ENCODE assay signal across 16 cellular contexts in genomic region chr4:68272860-68273259, GRCh38. TPM values are rescaled to one million over a fixed set of nuclear protein-coding genes. Genes with fewer than 3 reads are reported as not detected.
DNase-seq lines count a peak whose midpoint lies in the region; ATAC-seq and TF ChIP-seq lines count a peak whose summit lies in the region.
"Had no signal": no experiment of that assay in that cellular context is flagged by ENCODE, and none has a peak within 500 bp of the region (broad histone marks: within the 10 kb centered on the region; RNA-seq: fewer than 3 reads in every experiment).

No MANE protein-coding gene starts in this region.

- H3K4me3 ChIP-seq in endodermal cell (ENCODE audit: low read length) = no peak overlapping the region
- no peak overlapping the region for H3K4me3 ChIP-seq in esophagus muscularis mucosa

- TF ChIP-seq CTCF in endodermal cell (conservative IDR thresholded peaks at IDR 0.05) = no peak
- no peak for TF ChIP-seq CTCF in progenitor cell of endocrine pancreas (IDR thresholded peaks at IDR 0.05; ENCODE audit: unreplicated experiment)
- no peak for TF ChIP-seq CTCF in esophagus muscularis mucosa (IDR thresholded peaks at IDR 0.05)

- H3K9me3 ChIP-seq in endodermal cell (ENCODE audit: control insufficient read depth, low read length) = peaks cover 74% of the 10 kb centered on the region
- no peaks in the 10 kb centered on the region for H3K9me3 ChIP-seq in esophagus muscularis mucosa
- H3K9me3 ChIP-seq: neutrophil had no signal

- H3K27me3 Mint-ChIP-seq in endodermal cell (ENCODE audit: insufficient read depth) (no peaks in the 10 kb centered on the region), progenitor cell of endocrine pancreas (no peaks in the 10 kb centered on the region)
- no peaks in the 10 kb centered on the region for H3K27me3 Mint-ChIP-seq in activated T-helper 2 cell treated with anti-CD3 and anti-CD28 coated beads, Interferon-gamma antibody, Interleukin-2, Interleukin-4, amounts not matched to agents 10 μg/mL and 5 μg/mL and 100 μg/mL, durations not matched to agents 14 hours and 24 hours and 36 hours (ENCODE audit: low read depth)
- H3K27me3 Mint-ChIP-seq: stimulated activated memory B cell treated with anti-CD40 and anti-IgM and Interleukin-4, amounts not matched to agents 10 μg/mL and 1 μg/mL and 100 μg/mL, for 72 hours had no signal

- H3K4me1 ChIP-seq in endodermal cell (ENCODE audit: control insufficient read depth, insufficient read depth, low read length) (peaks cover 3% of the 10 kb centered on the region), esophagus muscularis mucosa (peaks cover 0 to 7% (median 0%) of the 10 kb centered on the region in 4 donors)

- H3K27ac ChIP-seq in endodermal cell (ENCODE audit: low read depth, low read length) (no peak overlapping the region), esophagus muscularis mucosa (replicated peaks in 1 of 4) (no peak overlapping the region)
- H3K27ac ChIP-seq: neutrophil had no signal

- H3K27ac Mint-ChIP-seq in endodermal cell (peak overlapping the region; percentile 87), progenitor cell of endocrine pancreas (peak overlapping the region; percentile 88)
- no peak overlapping the region for H3K27ac Mint-ChIP-seq in activated T-helper 2 cell treated with anti-CD3 and anti-CD28 coated beads, Interferon-gamma antibody, Interleukin-2, Interleukin-4, amounts not matched to agents 10 μg/mL and 5 μg/mL and 100 μg/mL, durations not matched to agents 14 hours and 24 hours and 36 hours
- H3K27ac Mint-ChIP-seq: CD8-positive, alpha-beta T cell had no signal

- DNase-seq in endodermal cell (no peak), progenitor cell of endocrine pancreas (ENCODE audit: low spot score, unreplicated experiment) (no peak), cardiac septum (ENCODE audit: low spot score) (no peak), esophagus muscularis mucosa (ENCODE audit: extremely low spot score) (no peak)
- DNase-seq in activated T-helper 2 cell treated with anti-CD3 and anti-CD28 coated beads, Interferon-gamma antibody, Interleukin-2, Interleukin-4, amounts not matched to agents 10 μg/mL and 5 μg/mL and 100 μg/mL, durations not matched to agents 14 hours and 24 hours and 36 hours (ENCODE audit: low spot score) = no peak
- DNase-seq: activated T-cell treated with anti-CD3 and anti-CD28 coated beads, Interleukin-2, amount 50 U/mL, for 48 hours; CD8-positive, alpha-beta T cell; erythroblast; left cardiac atrium; MM.1S had no signal

- peaks cover 37% of the 10 kb centered on the region for H3K36me3 Mint-ChIP-seq in endodermal cell (ENCODE audit: low read depth)
- peaks cover 7% of the 10 kb centered on the region for H3K36me3 Mint-ChIP-seq in progenitor cell of endocrine pancreas (ENCODE audit: insufficient read depth)
- H3K36me3 Mint-ChIP-seq in activated T-helper 2 cell treated with anti-CD3 and anti-CD28 coated beads, Interferon-gamma antibody, Interleukin-2, Interleukin-4, amounts not matched to agents 10 μg/mL and 5 μg/mL and 100 μg/mL, durations not matched to agents 14 hours and 24 hours and 36 hours (ENCODE audit: low read depth) = no peaks in the 10 kb centered on the region
- H3K36me3 Mint-ChIP-seq: CD8-positive, alpha-beta T cell; stimulated activated memory B cell treated with anti-CD40 and anti-IgM and Interleukin-4, amounts not matched to agents 10 μg/mL and 1 μg/mL and 100 μg/mL, for 72 hours had no signal

- intact Hi-C loops in activated T-helper 2 cell treated with anti-CD3 and anti-CD28 coated beads, Interferon-gamma antibody, Interleukin-2, Interleukin-4, amounts not matched to agents 10 μg/mL and 5 μg/mL and 100 μg/mL, durations not matched to agents 14 hours and 24 hours and 36 hours (cut with micrococcal nuclease) = loop anchor here (1.0 to 10.0 kb wide), 2 partner anchors 103 to 902 kb away; no protein-coding TSS in a partner anchor
- intact Hi-C loops in cardiac septum (cut with DNase I) = no loop called here
- intact Hi-C loops in esophagus muscularis mucosa (cut with DNase I) = no loop called here

- no peaks in the 10 kb centered on the region for H3K36me3 ChIP-seq in endodermal cell (ENCODE audit: control insufficient read depth, insufficient read depth, low read length)
- no peaks in the 10 kb centered on the region for H3K36me3 ChIP-seq in esophagus muscularis mucosa
- H3K36me3 ChIP-seq: neutrophil had no signal

- ATAC-seq in GM19463 (IDR thresholded peaks at IDR 0.05; ENCODE audit: unreplicated experiment) = peak; percentile 46
- peak; percentile 49 for ATAC-seq in HG03159 (IDR thresholded peaks at IDR 0.05; ENCODE audit: unreplicated experiment)
- ATAC-seq in esophagus mucosa = no peak
- ATAC-seq: CD8-positive, alpha-beta T cell; left cardiac atrium had no signal

- H3K4me1 Mint-ChIP-seq in endodermal cell = peaks cover 24% of the 10 kb centered on the region
- H3K4me1 Mint-ChIP-seq in progenitor cell of endocrine pancreas (ENCODE audit: low read depth) = peaks cover 16% of the 10 kb centered on the region
- H3K4me1 Mint-ChIP-seq in activated T-helper 2 cell treated with anti-CD3 and anti-CD28 coated beads, Interferon-gamma antibody, Interleukin-2, Interleukin-4, amounts not matched to agents 10 μg/mL and 5 μg/mL and 100 μg/mL, durations not matched to agents 14 hours and 24 hours and 36 hours (ENCODE audit: low read depth) = peaks cover 6% of the 10 kb centered on the region

- no peak for TF ChIP-seq POLR2A in esophagus muscularis mucosa (IDR thresholded peaks at IDR 0.05; ENCODE audit: low read depth)

- TF ChIP-seq EP300 in esophagus muscularis mucosa (IDR thresholded peaks at IDR 0.05) = no peak

- H3K4me3 Mint-ChIP-seq in endodermal cell (peak overlapping the region; percentile 54), progenitor cell of endocrine pancreas (ENCODE audit: low read depth) (peak overlapping the region; percentile 75)
- H3K4me3 Mint-ChIP-seq in activated T-helper 2 cell treated with anti-CD3 and anti-CD28 coated beads, Interferon-gamma antibody, Interleukin-2, Interleukin-4, amounts not matched to agents 10 μg/mL and 5 μg/mL and 100 μg/mL, durations not matched to agents 14 hours and 24 hours and 36 hours (ENCODE audit: low read depth) = no peak overlapping the region
- H3K4me3 Mint-ChIP-seq: CD8-positive, alpha-beta T cell had no signal

- 40 to 53% methylated on average over 1 to 2 of the region's 2 CpGs for whole genome bisulfite sequencing in endodermal cell (ENCODE audit: insufficient coverage in 1 of 2, insufficient read length in 1 of 2), 2 experiments
- WGBS in esophagus muscularis mucosa = 77% methylated on average over 2 of the region's 2 CpGs

- no peak overlapping the region for H3K9ac ChIP-seq in endodermal cell (ENCODE audit: extremely low read depth, low read length, poor library complexity, severe bottlenecking)

- H3K9me3 Mint-ChIP-seq in endodermal cell (peaks cover 66% of the 10 kb centered on the region), progenitor cell of endocrine pancreas (ENCODE audit: low read depth) (peaks cover 25% of the 10 kb centered on the region)
- H3K9me3 Mint-ChIP-seq in activated T-helper 2 cell treated with anti-CD3 and anti-CD28 coated beads, Interferon-gamma antibody, Interleukin-2, Interleukin-4, amounts not matched to agents 10 μg/mL and 5 μg/mL and 100 μg/mL, durations not matched to agents 14 hours and 24 hours and 36 hours = peaks cover 3% of the 10 kb centered on the region
- H3K9me3 Mint-ChIP-seq: CD8-positive, alpha-beta T cell had no signal

- no peaks in the 10 kb centered on the region for H3K27me3 ChIP-seq in endodermal cell (ENCODE audit: control insufficient read depth, insufficient read depth, low read length, poor library complexity, severe bottlenecking)
- peaks cover 0 to 17% (median 7%) of the 10 kb centered on the region in 4 donors for H3K27me3 ChIP-seq in esophagus muscularis mucosa
- H3K27me3 ChIP-seq: neutrophil had no signal

RNA-seq across cellular contexts. Expression of gene TMPRSS11B, which starts 27.4 kb away (rescaled TPM):
- total RNA-seq in endodermal cell (under 1 TPM; 0.15 to 0.18 TPM), progenitor cell of endocrine pancreas (not detected in 2 replicates), esophagus mucosa (36.9 TPM), cardiac septum (not detected), esophagus muscularis mucosa (under 1 TPM in 1 of 4 donors, not detected in 3; 0.83 TPM)
- polyA plus RNA-seq in endodermal cell (2013, experiment 1 of 2) = not detected
- polyA plus RNA-seq in endodermal cell (2013, experiment 2 of 2) = not detected
- total RNA-seq in activated T-helper 2 cell treated with anti-CD3 and anti-CD28 coated beads, Interferon-gamma antibody, Interleukin-2, Interleukin-4, amounts not matched to agents 10 μg/mL and 5 μg/mL and 100 μg/mL, durations not matched to agents 14 hours and 24 hours and 36 hours = not detected in 2 replicates
- total RNA-seq: CD8-positive, alpha-beta T cell; left cardiac atrium; NCI-H460 had no signal

Comparison
In these comparisons a context has a peak if more than half of its experiments do, and no peak if none do; other contexts are left out.
1. RNA of gene TMPRSS11B, which starts 27.4 kb away (total RNA-seq): 36.9 TPM in esophagus mucosa (single experiment); 0.15 to 0.18 TPM in endodermal cell, not detected in progenitor cell of endocrine pancreas, not detected in cardiac septum (single experiment), not detected in activated T-helper 2 cell treated with anti-CD3 and anti-CD28 coated beads, Interferon-gamma antibody, Interleukin-2, Interleukin-4, amounts not matched to agents 10 μg/mL and 5 μg/mL and 100 μg/mL, durations not matched to agents 14 hours and 24 hours and 36 hours and 0.83 TPM in esophagus muscularis mucosa; every median in the first group is over 10 times any median in the second.